14 cellular contexts compared by ENCODE assay signal in the genomic region with DNA sequence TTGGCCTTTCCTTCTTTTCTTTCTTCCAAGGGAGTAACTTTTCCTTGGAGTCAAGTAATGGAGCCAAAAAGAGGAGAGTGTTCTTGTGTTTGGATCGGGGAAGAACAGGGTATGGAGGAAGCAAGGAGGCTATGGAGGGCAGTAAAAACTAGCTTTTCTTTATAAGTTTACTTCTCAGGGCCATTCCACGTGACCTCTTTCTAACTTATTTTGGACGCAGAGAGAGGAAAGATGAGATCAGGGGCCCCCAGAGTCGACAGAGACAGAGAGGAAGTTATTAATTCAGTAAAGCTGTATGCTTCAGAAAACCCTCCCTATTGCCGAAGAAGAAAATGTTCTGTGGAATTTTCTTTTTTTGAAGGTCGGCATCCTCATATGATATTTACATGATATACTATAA.
A peak's percentile ranks its signal among the peaks of the same experiment; 100 is the strongest.
DNase-seq lines count a peak whose midpoint lies in the region; ATAC-seq and TF ChIP-seq lines count a peak whose summit lies in the region.
"Had no signal": no experiment of that assay in that cellular context is flagged by ENCODE, and none has a peak within 500 bp of the region (broad histone marks: within the 10 kb centered on the region; RNA-seq: fewer than 3 reads in every experiment).

No MANE protein-coding gene starts in this region.

- ATAC-seq in left ventricle myocardium superior (peak; percentile 65), psoas muscle (peak in 1 of 4 donors; percentile 29)

- no peak overlapping the region for H3K4me3 ChIP-seq in BLaER1
- H3K4me3 ChIP-seq in breast epithelium = no peak overlapping the region
- no peak overlapping the region for H3K4me3 ChIP-seq in psoas muscle
- H3K4me3 ChIP-seq in MM.1S (ENCODE audit: low read length) = no peak overlapping the region
- H3K4me3 ChIP-seq: upper lobe of left lung had no signal

- H3F3A ChIP-seq in MM.1S (ENCODE audit: insufficient read depth, low read length) = no peaks in the 10 kb centered on the region

- 43 to 55% (median 50%) methylated on average over 6 of the region's 6 CpGs for WGBS in psoas muscle, 3 donors

- H3K9ac ChIP-seq in BLaER1 (no peak overlapping the region), MM.1S (ENCODE audit: low read length) (no peak overlapping the region)

- no peak for TF ChIP-seq CTCF in breast epithelium (IDR thresholded peaks at IDR 0.05)
- no peak for TF ChIP-seq CTCF in psoas muscle (IDR thresholded peaks at IDR 0.05)
- no peak for TF ChIP-seq CTCF in MM.1S (IDR thresholded peaks at IDR 0.05; ENCODE audit: low read length)

- H3K27me3 ChIP-seq in BLaER1 (no peaks in the 10 kb centered on the region), breast epithelium (no peaks in the 10 kb centered on the region), psoas muscle (ENCODE audit: insufficient read depth in 3 of 3, low read length in 2 of 3) (no peaks in the 10 kb centered on the region), MM.1S (replicated peaks; ENCODE audit: insufficient read depth, low read length) (no peaks in the 10 kb centered on the region)
- H3K27me3 ChIP-seq: upper lobe of left lung had no signal

- TF ChIP-seq POLR2A in breast epithelium (IDR thresholded peaks at IDR 0.05) = no peak

- H2AFZ ChIP-seq in MM.1S (ENCODE audit: low read length) = no peak overlapping the region

- no peaks in the 10 kb centered on the region for H3K36me3 ChIP-seq in BLaER1
- no peaks in the 10 kb centered on the region for H3K36me3 ChIP-seq in breast epithelium
- H3K36me3 ChIP-seq in psoas muscle (ENCODE audit: insufficient read depth in 1 of 2, low read depth in 1 of 2) = no peaks in the 10 kb centered on the region
- H3K36me3 ChIP-seq in MM.1S (replicated peaks; ENCODE audit: insufficient read depth, low read length) = no peaks in the 10 kb centered on the region
- H3K36me3 ChIP-seq: upper lobe of left lung had no signal

- H3K27ac ChIP-seq in BLaER1 = 0 out of 2 replicates have a peak overlapping the region, but pooled peaks have one; percentile 45
- peak overlapping the region; percentile 69 to 72 for H3K27ac ChIP-seq in breast epithelium
- H3K27ac ChIP-seq in psoas muscle = peak overlapping the region; percentile 31
- no peak overlapping the region for H3K27ac ChIP-seq in MM.1S (ENCODE audit: low read length)

- H3K9me2 ChIP-seq in MM.1S (replicated peaks; ENCODE audit: insufficient read depth, low read length) = no peaks in the 10 kb centered on the region

- intact Hi-C loops in breast epithelium (cut with DNase I; ENCODE audit: low total_unique reads) (no loop called here), left ventricle myocardium superior (cut with micrococcal nuclease) (no loop called here), psoas muscle (cut with DNase I) (loop anchor here in 1 of 2 donors (10.0 kb wide), 1 partner anchor 62 kb away; no protein-coding TSS in a partner anchor)

- no peaks in the 10 kb centered on the region for H3K79me2 ChIP-seq in MM.1S (ENCODE audit: low read length)

- H3K9me3 ChIP-seq in BLaER1 (no peaks in the 10 kb centered on the region), breast epithelium (no peaks in the 10 kb centered on the region), psoas muscle (no peaks in the 10 kb centered on the region), MM.1S (replicated peaks; ENCODE audit: insufficient read depth, low read length) (no peaks in the 10 kb centered on the region)
- H3K9me3 ChIP-seq: upper lobe of left lung had no signal

- H4K20me1 ChIP-seq in BLaER1 = no peaks in the 10 kb centered on the region
- no peaks in the 10 kb centered on the region for H4K20me1 ChIP-seq in MM.1S (ENCODE audit: insufficient read depth, low read length)

- no peak for DNase-seq in breast epithelium (ENCODE audit: low spot score in 2 of 2)
- no peak for DNase-seq in left ventricle myocardium superior
- no peak for DNase-seq in psoas muscle
- no peak for DNase-seq in NCI-H345 (lab: John Stamatoyannopoulos, UW)
- no peak for DNase-seq in activated naive CD4-positive, alpha-beta T cell treated with anti-CD3 and anti-CD28 coated beads, Interleukin-2, amount 50 U/mL, for 16 hours
- DNase-seq in MM.1S = no peak
- DNase-seq in RPMI8226 = no peak
- DNase-seq: activated CD4-positive, CD25-positive, alpha-beta regulatory T cell; activated T-cell treated with anti-CD3 and anti-CD28 coated beads, Interleukin-2, amount 50 U/mL, for 24 hours; effector memory CD4-positive, alpha-beta T cell; small intestine; SW 1271 had no signal

- H3K4me2 ChIP-seq in BLaER1 (peak overlapping the region; percentile 13), MM.1S (ENCODE audit: low read depth, low read length) (no peak overlapping the region)

- H3K4me1 ChIP-seq in BLaER1 (peaks cover 17% of the 10 kb centered on the region), breast epithelium (peaks cover 0 to 2% of the 10 kb centered on the region in 2 donors), psoas muscle (no peaks in the 10 kb centered on the region), MM.1S (ENCODE audit: low read length) (no peaks in the 10 kb centered on the region)
